10 cellular contexts compared by ENCODE assay signal in genomic region chr9:37324261-37324683, GRCh38.
DNase-seq lines count a peak whose midpoint lies in the region; ATAC-seq, FAIRE-seq and TF ChIP-seq lines count a peak whose summit lies in the region.
"Had no signal": no experiment of that assay in that cellular context is flagged by ENCODE, and none has a peak within 500 bp of the region (broad histone marks: within the 10 kb centered on the region; RNA-seq: fewer than 3 reads in every experiment).

No MANE protein-coding gene starts in this region.

- intact Hi-C loops in CD8-positive, alpha-beta T cell (cut with DNase I, micrococcal nuclease): no loop called here
- intact Hi-C loops in K562 (cut with micrococcal nuclease): loop anchor here (10.0 kb wide), 1 partner anchor 199 kb away; the partner anchor contains the start of gene ZCCHC7
- intact Hi-C loops in Calu3 (cut with micrococcal nuclease; ENCODE audit: unreplicated experiment): no loop called here

- H3K36me3 Mint-ChIP-seq in CD8-positive, alpha-beta T cell: peaks cover 30% of the 10 kb centered on the region
- H3K36me3 Mint-ChIP-seq in Calu3 (ENCODE audit: insufficient read depth, unreplicated experiment): no peaks in the 10 kb centered on the region

- H3K9me3 ChIP-seq in CD8-positive, alpha-beta T cell (ENCODE audit: low read length): no peaks in the 10 kb centered on the region
- no peaks in the 10 kb centered on the region for H3K9me3 ChIP-seq in K562 (replicated peaks; ENCODE audit: control insufficient read depth, insufficient read depth, low read depth, low read length)
- H3K9me3 ChIP-seq: SJSA1 had no signal

- no peaks in the 10 kb centered on the region for H3K9me3 Mint-ChIP-seq in CD8-positive, alpha-beta T cell
- H3K9me3 Mint-ChIP-seq in Calu3 (ENCODE audit: low read depth, unreplicated experiment): no peaks in the 10 kb centered on the region

- H2AFZ ChIP-seq in K562 (ENCODE audit: low read depth, low read length): no peak overlapping the region

- no peaks in the 10 kb centered on the region for H3K27me3 ChIP-seq in CD8-positive, alpha-beta T cell (ENCODE audit: insufficient read depth, low read length)
- H3K27me3 ChIP-seq in K562 (ENCODE audit: control insufficient read depth in 2 of 2, insufficient read depth in 2 of 2, low read length in 2 of 2): no peaks in the 10 kb centered on the region
- H3K27me3 ChIP-seq: SJSA1 had no signal

- H3K79me2 ChIP-seq in K562 (ENCODE audit: control insufficient read depth, insufficient read depth, low read length): peaks cover 3% of the 10 kb centered on the region; the same call in 2 of the 3 replicates

- ATAC-seq in CD8-positive, alpha-beta T cell: no peak
- peak; percentile 42 for ATAC-seq in GM19328 (IDR thresholded peaks at IDR 0.05; ENCODE audit: unreplicated experiment)
- ATAC-seq in HG03342 (IDR thresholded peaks at IDR 0.05; ENCODE audit: unreplicated experiment): peak; percentile 74
- ATAC-seq in K562: peak; percentile 65
- ATAC-seq in omental fat pad (ENCODE audit: low FRiP score): no peak

- H3K27ac ChIP-seq in CD8-positive, alpha-beta T cell (ENCODE audit: low read depth, low read length): no peak overlapping the region
- H3K27ac ChIP-seq in K562 (ENCODE audit: extremely low read depth, low read depth, low read length): peak overlapping the region; percentile 25; the same call in 1 of the 3 replicates
- H3K27ac ChIP-seq: SJSA1 had no signal

- no peak for TF ChIP-seq CTCF in CD8-positive, alpha-beta T cell (IDR thresholded peaks at IDR 0.05)
- no peak for TF ChIP-seq CTCF in K562 (IDR thresholded peaks at IDR 0.05 in 2 of 3, conservative IDR thresholded peaks at IDR 0.05 in 1 of 3; ENCODE audit: insufficient read depth in 2 of 3, low read depth in 1 of 3, low read length in 3 of 3)
- TF ChIP-seq CTCF in Calu3 (IDR thresholded peaks at IDR 0.05; ENCODE audit: unreplicated experiment): no peak
- no peak for TF ChIP-seq CTCF in omental fat pad (IDR thresholded peaks at IDR 0.05)

- H3K4me2 ChIP-seq in K562 (ENCODE audit: insufficient read depth, low read length): no peak overlapping the region

- no peak overlapping the region for H3K4me3 Mint-ChIP-seq in CD8-positive, alpha-beta T cell
- no peak overlapping the region for H3K4me3 Mint-ChIP-seq in Calu3 (ENCODE audit: low read depth, unreplicated experiment)

- H3K36me3 ChIP-seq in CD8-positive, alpha-beta T cell (ENCODE audit: insufficient read depth, low read length): no peaks in the 10 kb centered on the region
- H3K36me3 ChIP-seq in K562 (ENCODE audit: control insufficient read depth, insufficient read depth, low read length): peaks cover 31% of the 10 kb centered on the region
- H3K36me3 ChIP-seq: SJSA1 had no signal

- no peaks in the 10 kb centered on the region for H4K20me1 ChIP-seq in K562 (replicated peaks; ENCODE audit: control insufficient read depth, insufficient read depth, low read length)

- DNase-seq in CD8-positive, alpha-beta T cell: no peak
- DNase-seq in K562 (ENCODE audit: extremely low read depth in 1 of 4, low spot score in 3 of 4): no peak
- no peak for DNase-seq in GF-D8 (lab: John Stamatoyannopoulos, UW)
- no peak for DNase-seq in NCI-H226
- DNase-seq in Calu3: no peak
- DNase-seq in omental fat pad (ENCODE audit: low spot score): no peak

- H3K9me1 ChIP-seq in K562 (ENCODE audit: control insufficient read depth, insufficient read depth, low read length): no peaks in the 10 kb centered on the region

- H3K27ac Mint-ChIP-seq in CD8-positive, alpha-beta T cell: peak overlapping the region; percentile 66
- no peak overlapping the region for H3K27ac Mint-ChIP-seq in Calu3 (ENCODE audit: unreplicated experiment)

- H3K27me3 Mint-ChIP-seq in CD8-positive, alpha-beta T cell (ENCODE audit: low read depth): no peaks in the 10 kb centered on the region
- no peaks in the 10 kb centered on the region for H3K27me3 Mint-ChIP-seq in Calu3 (ENCODE audit: unreplicated experiment)

- 73% methylated on average over 7 of the region's 7 CpGs for WGBS in K562 (ENCODE audit: insufficient coverage, low coverage, missing lambda C conversion rate)

- no TSS peak for BruUV-seq in K562 (replicated peaks; lab: Mats Ljungman, UMichigan)
- BruUV-seq in Calu3 (replicated peaks; lab: Mats Ljungman, UMichigan): no TSS peak

- no peak overlapping the region for H3K9ac ChIP-seq in K562 (ENCODE audit: insufficient read depth in 1 of 2, low read depth in 2 of 2, low read length in 2 of 2)

- FAIRE-seq in K562 (lab: Jason Lieb, UNC): no peak
- FAIRE-seq: G401.6 had no signal

- CTCF ChIA-PET in CD8-positive, alpha-beta T cell (lab: Charles Lee): interaction anchor here (1.3 to 2.8 kb wide), 2 partner anchors 22 to 451 kb away, joined by 3 to 13 read pairs; no protein-coding TSS in a partner anchor
- CTCF ChIA-PET in K562 (lab: Yijun Ruan, JAX; ENCODE audit: low intra/inter-chr PET ratio): no interaction called here
- CTCF ChIA-PET in Calu3 (lab: Charles Lee): no interaction called here

- in situ Hi-C loops in K562 (cut with MboI): no loop called here

- peaks cover 6% of the 10 kb centered on the region for H3K4me1 Mint-ChIP-seq in CD8-positive, alpha-beta T cell (ENCODE audit: low read depth)
- H3K4me1 Mint-ChIP-seq in Calu3 (ENCODE audit: low read depth, unreplicated experiment): no peaks in the 10 kb centered on the region

- TF ChIP-seq RAD21 in K562 (CRISPR knock-in tag; conservative IDR thresholded peaks at IDR 0.05 in 1 of 2, IDR thresholded peaks at IDR 0.05 in 1 of 2): no peak

- POLR2A ChIA-PET in CD8-positive, alpha-beta T cell (lab: Charles Lee): no interaction called here
- POLR2A ChIA-PET in K562 (lab: Yijun Ruan, JAX): interaction anchor here (0.8 to 2.4 kb wide), 6 partner anchors 13 to 203 kb away, joined by 3 to 9 read pairs (median 5); no protein-coding TSS in a partner anchor

- no peak for TF ChIP-seq EP300 in K562 (IDR thresholded peaks at IDR 0.05; ENCODE audit: low read length)

- no peak overlapping the region for H3K4me3 ChIP-seq in CD8-positive, alpha-beta T cell (ENCODE audit: low read depth, low read length)
- H3K4me3 ChIP-seq in K562: no peak overlapping the region
- H3K4me3 ChIP-seq: SJSA1 had no signal

- no peak for TF ChIP-seq POLR2A in K562 (conservative IDR thresholded peaks at IDR 0.05)

- no peaks in the 10 kb centered on the region for H3K4me1 ChIP-seq in CD8-positive, alpha-beta T cell (ENCODE audit: insufficient read depth, low read length)
- 0 out of 5 replicates have a peak, but pooled peaks cover 0 to 2% of the 10 kb centered on the region in 2 experiments for H3K4me1 ChIP-seq in K562 (replicated peaks in 1 of 2; ENCODE audit: control insufficient read depth in 2 of 2, insufficient read depth in 2 of 2, low read length in 2 of 2)
- H3K4me1 ChIP-seq: SJSA1 had no signal

TF ChIP-seq in K562, 482 proteins besides CTCF, POLR2A, EP300 and RAD21:
- TF ChIP-seq PKNOX1 (IDR thresholded peaks at IDR 0.05) (peak; percentile 83), CBX1 (IDR thresholded peaks at IDR 0.05; ENCODE audit: low read depth) (no peak), ZNF717 (CRISPR knock-in tag; IDR thresholded peaks at IDR 0.05) (no peak), ZBTB33 (CRISPR knock-in tag; IDR thresholded peaks at IDR 0.05) (peak; percentile 86), MEIS2 (IDR thresholded peaks at IDR 0.05; ENCODE audit: partially characterized antibody) (peak; percentile 50)

Comparison
In these comparisons a context has a peak if more than half of its experiments do, and no peak if none do; other contexts are left out.
1. ATAC-seq: peak in GM19328 (single experiment), HG03342 (single experiment) and K562 (single experiment); none in CD8-positive, alpha-beta T cell (single experiment) and omental fat pad (single experiment).